ENCODE assay signal across 8 cellular contexts in genomic region chr3:186772886-186773417, GRCh38. TPM values are rescaled to one million over a fixed set of nuclear protein-coding genes. Genes with fewer than 3 reads are reported as not detected.
A peak's percentile ranks its signal among the peaks of the same experiment; 100 is the strongest.
DNase-seq lines count a peak whose midpoint lies in the region; ATAC-seq and TF ChIP-seq lines count a peak whose summit lies in the region.

No MANE protein-coding gene starts in this region.

- TF ChIP-seq CTCF in GM13977 (IDR thresholded peaks at IDR 0.05; ENCODE audit: extremely low read depth, insufficient read depth, missing control alignments) (no peak), HFFc6 (IDR thresholded peaks at IDR 0.05) (no peak)

- DNase-seq in GM13977 (ENCODE audit: low spot score) (peak; percentile 82), HFFc6 (no peak), NOMO-1 treated with DMSO at 0.1 percent for 48 hours (lab: John Stamatoyannopoulos, UW; ENCODE audit: unreplicated experiment) (peak; percentile 91), left cardiac atrium (peak; percentile 80), renal cortical epithelial cell (ENCODE audit: low read depth) (peak; percentile 19), UCSD-AML1 (lab: John Stamatoyannopoulos, UW; ENCODE audit: unreplicated experiment) (no peak)
- DNase-seq in activated naive CD4-positive, alpha-beta T cell treated with anti-CD3 and anti-CD28 coated beads for 36 hours: peak; percentile 83
- DNase-seq in central memory CD4-positive, alpha-beta T cell: no peak

- no peaks in the 10 kb centered on the region for H3K9me3 Mint-ChIP-seq in HFFc6
- no peaks in the 10 kb centered on the region for H3K9me3 Mint-ChIP-seq in activated naive CD4-positive, alpha-beta T cell treated with anti-CD3 and anti-CD28 coated beads for 36 hours

- H3K27me3 Mint-ChIP-seq in HFFc6 (ENCODE audit: insufficient read depth): peaks cover 4% of the 10 kb centered on the region; the same call in 1 of the 2 replicates
- H3K27me3 Mint-ChIP-seq in activated naive CD4-positive, alpha-beta T cell treated with anti-CD3 and anti-CD28 coated beads for 36 hours (ENCODE audit: low read depth): no peaks in the 10 kb centered on the region

- in situ Hi-C loops in GM13977 (cut with MboI; ENCODE audit: low pct_unique_long_range_greater_than_20kb, low sequenced_read_pairs, unreplicated experiment): no loop called here

- peak; percentile 86 to 93 for ATAC-seq in left cardiac atrium

- peaks cover 14% of the 10 kb centered on the region for H3K4me1 Mint-ChIP-seq in HFFc6 (ENCODE audit: low read depth)
- peaks cover 10% of the 10 kb centered on the region for H3K4me1 Mint-ChIP-seq in activated naive CD4-positive, alpha-beta T cell treated with anti-CD3 and anti-CD28 coated beads for 36 hours (ENCODE audit: low read depth)

- intact Hi-C loops in activated naive CD4-positive, alpha-beta T cell treated with anti-CD3 and anti-CD28 coated beads for 36 hours (cut with micrococcal nuclease): loop anchor here (1.0 to 5.0 kb wide), 4 partner anchors 10 to 203 kb away; partner anchors contain the start of genes DNAJB11, EIF4A2 and RFC4
- intact Hi-C loops in left cardiac atrium (cut with DNase I): no loop called here

- H3K36me3 Mint-ChIP-seq in HFFc6 (ENCODE audit: low read depth): no peaks in the 10 kb centered on the region
- H3K36me3 Mint-ChIP-seq in activated naive CD4-positive, alpha-beta T cell treated with anti-CD3 and anti-CD28 coated beads for 36 hours (ENCODE audit: low read depth): no peaks in the 10 kb centered on the region

- H3K27ac Mint-ChIP-seq in HFFc6: peak overlapping the region; percentile 81
- H3K27ac Mint-ChIP-seq in activated naive CD4-positive, alpha-beta T cell treated with anti-CD3 and anti-CD28 coated beads for 36 hours: peak overlapping the region; percentile 95

- CTCF ChIA-PET in activated naive CD4-positive, alpha-beta T cell treated with anti-CD3 and anti-CD28 coated beads for 36 hours (lab: Charles Lee): interaction anchor here (0.7 to 1.7 kb wide), 5 partner anchors 10 to 158 kb away, joined by 3 to 5 read pairs (median 4); partner anchors contain the start of gene EIF4A2

- H3K4me3 Mint-ChIP-seq in HFFc6: peak overlapping the region; percentile 89
- peak overlapping the region; percentile 95 for H3K4me3 Mint-ChIP-seq in activated naive CD4-positive, alpha-beta T cell treated with anti-CD3 and anti-CD28 coated beads for 36 hours

RNA-seq across cellular contexts. Expression of gene EIF4A2, which starts 10.4 kb away (rescaled TPM):
- total RNA-seq in HFFc6 (2021; fragmentation: NEBNext Ultra II Directional; extraction: Animal tissue kit (Norgen Biotek cat#: 25700)): 100 to 1,000 TPM; 249 to 363 (median 264) TPM
- 100 to 1,000 TPM; 445 to 469 TPM for total RNA-seq in activated naive CD4-positive, alpha-beta T cell treated with anti-CD3 and anti-CD28 coated beads for 36 hours
- 100 to 1,000 TPM; 260 to 342 TPM for total RNA-seq in left cardiac atrium
- 725 and 842 TPM in 2 replicates for total RNA-seq in renal cortical epithelial cell

RNA-seq across cellular contexts. Expression of gene RFC4, which starts 33.3 kb away (rescaled TPM):
- total RNA-seq in HFFc6 (2021; fragmentation: NEBNext Ultra II Directional; extraction: Animal tissue kit (Norgen Biotek cat#: 25700)): 10 to 100 TPM; 13.3 to 27.9 (median 25.7) TPM
- 100 to 1,000 TPM; 135 to 136 TPM for total RNA-seq in activated naive CD4-positive, alpha-beta T cell treated with anti-CD3 and anti-CD28 coated beads for 36 hours
- total RNA-seq in left cardiac atrium (10 to 100 TPM in 1 of 2 donors, 1 to 10 TPM in 1; 9.6 to 12.0 TPM), renal cortical epithelial cell (22.0 and 35.3 TPM in 2 replicates)

RNA-seq across cellular contexts. Expression of gene KNG1, which starts 55.8 kb away (rescaled TPM):
- not detected for total RNA-seq in HFFc6 (2021; fragmentation: NEBNext Ultra II Directional; extraction: Animal tissue kit (Norgen Biotek cat#: 25700))
- total RNA-seq in activated naive CD4-positive, alpha-beta T cell treated with anti-CD3 and anti-CD28 coated beads for 36 hours: not detected
- total RNA-seq in left cardiac atrium (under 1 TPM; 0.21 to 0.24 TPM), renal cortical epithelial cell (0.99 TPM in 1 of 2 replicates, not detected in the other)

Comparison
In these comparisons a context has a peak if more than half of its experiments do, and no peak if none do; other contexts are left out.
1. DNase-seq: peak in GM13977 (single experiment), NOMO-1 treated with DMSO at 0.1 percent for 48 hours (single experiment), activated naive CD4-positive, alpha-beta T cell treated with anti-CD3 and anti-CD28 coated beads for 36 hours (single experiment), left cardiac atrium (single experiment) and renal cortical epithelial cell (single experiment); none in HFFc6 (single experiment), central memory CD4-positive, alpha-beta T cell (single experiment) and UCSD-AML1 (single experiment).